ENCODE assay signal across 29 cellular contexts in genomic region chr1:56313560-56313959, GRCh38.
DNase-seq lines count a peak whose midpoint lies in the region; ATAC-seq, FAIRE-seq and TF ChIP-seq lines count a peak whose summit lies in the region.
"Had no signal": no experiment of that assay in that cellular context is flagged by ENCODE, and none has a peak within 500 bp of the region (broad histone marks: within the 10 kb centered on the region; RNA-seq: fewer than 3 reads in every experiment).

No MANE protein-coding gene starts in this region.

- no peak overlapping the region for H3K9ac ChIP-seq in HepG2 (ENCODE audit: insufficient read depth, low read depth, low read length)
- H3K9ac ChIP-seq: BLaER1; BLaER1 treated with 17β-estradiol and CSF1 and Interleukin-3, amounts not matched to agents 10 nM and 100 nM had no signal

- POLR2A ChIA-PET in HepG2 (lab: Yijun Ruan, JAX) = no interaction called here

- no peaks in the 10 kb centered on the region for H3K79me2 ChIP-seq in HepG2 (ENCODE audit: insufficient read depth, low read length)

- H3K27ac ChIP-seq in HepG2 (ENCODE audit: extremely low read length, insufficient read depth, low read length) = no peak overlapping the region
- H3K27ac ChIP-seq in right lobe of liver = no peak overlapping the region
- H3K27ac ChIP-seq: 22Rv1; A549; BLaER1; BLaER1 treated with 17β-estradiol and CSF1 and Interleukin-3, amounts not matched to agents 10 nM and 100 nM; C4-2B had no signal

- no peak for TF ChIP-seq POLR2A in HepG2 (IDR thresholded peaks at IDR 0.05; ENCODE audit: insufficient read depth in 1 of 2, low read depth in 2 of 2, low read length in 2 of 2)
- no peak for TF ChIP-seq POLR2A in right lobe of liver (IDR thresholded peaks at IDR 0.05)

- WGBS in HepG2 (ENCODE audit: low lambda C conversion rate) = 92% methylated on average over 2 of the region's 2 CpGs
- 84% methylated on average over 2 of the region's 2 CpGs for WGBS in right lobe of liver (ENCODE audit: insufficient coverage, low coverage, low lambda C conversion rate, missing lambda C conversion rate)

- H3K27me3 ChIP-seq in HepG2 (ENCODE audit: control insufficient read depth in 1 of 2, insufficient read depth in 2 of 2, low read length in 2 of 2) (0 out of 5 replicates have a peak, but pooled peaks cover 0 to 1% of the 10 kb centered on the region in 2 experiments), right lobe of liver (no peaks in the 10 kb centered on the region)
- H3K27me3 ChIP-seq: BE2C, BLaER1 had no signal

- no peak for TF ChIP-seq EP300 in HepG2 (IDR thresholded peaks at IDR 0.05; ENCODE audit: low read depth in 2 of 2, low read length in 2 of 2)
- TF ChIP-seq EP300 in HepG2 (CRISPR knock-in tag; IDR thresholded peaks at IDR 0.05; ENCODE audit: borderline replicate concordance) = no peak

- no peak for FAIRE-seq in HepG2 (lab: Jason Lieb, UNC)
- FAIRE-seq: A204.1, A549, D721Med had no signal

- DNase-seq in HepG2 (ENCODE audit: low spot score) (no peak), right lobe of liver (no peak)
- DNase-seq: 8988T; ACHN; AML-193; BE2C; C1 segment of cervical spinal cord; Caco-2; Calu3; CD4-positive, alpha-beta memory T cell; CD4-positive, alpha-beta T cell; CD4-positive, CD25-positive, alpha-beta regulatory T cell; CD8-positive, alpha-beta memory T cell; CD8-positive, alpha-beta T cell; COR-L47; DMS 273 treated with DMSO at 0.1 percent for 48 hours; DMS153; DMS53; DMS79; DMS79 treated with DMSO at 0.1 percent for 48 hours; DND-41; EL had no signal

- no peaks in the 10 kb centered on the region for H3K36me3 ChIP-seq in HepG2 (replicated peaks in 1 of 2; ENCODE audit: control insufficient read depth in 1 of 2, insufficient read depth in 2 of 2, low read length in 2 of 2)
- H3K36me3 ChIP-seq in right lobe of liver = no peaks in the 10 kb centered on the region
- H3K36me3 ChIP-seq: BE2C; BLaER1; BLaER1 treated with 17β-estradiol and CSF1 and Interleukin-3, amounts not matched to agents 10 nM and 100 nM had no signal

- H2AFZ ChIP-seq in HepG2 (ENCODE audit: low read length) = no peak overlapping the region

- H3K4me1 ChIP-seq in HepG2 (ENCODE audit: insufficient read depth, low read length) = peaks cover 19% of the 10 kb centered on the region
- H3K4me1 ChIP-seq in right lobe of liver = no peaks in the 10 kb centered on the region
- H3K4me1 ChIP-seq: A549; BE2C; BLaER1; BLaER1 treated with 17β-estradiol and CSF1 and Interleukin-3, amounts not matched to agents 10 nM and 100 nM had no signal

- no peak for TF ChIP-seq RAD21 in HepG2 (CRISPR knock-in tag; IDR thresholded peaks at IDR 0.05)

- H3K4me3 ChIP-seq in HepG2 (replicated peaks in 1 of 3; ENCODE audit: insufficient read depth in 1 of 3, low read depth in 2 of 3, low read length in 3 of 3) (no peak overlapping the region), right lobe of liver (no peak overlapping the region)
- H3K4me3 ChIP-seq: A549; BLaER1; BLaER1 treated with 17β-estradiol and CSF1 and Interleukin-3, amounts not matched to agents 10 nM and 100 nM had no signal

- H3K9me3 ChIP-seq in HepG2 (ENCODE audit: low read length) = peaks cover 7% of the 10 kb centered on the region; the same call in 1 of the 2 replicates
- H3K9me3 ChIP-seq in right lobe of liver = no peaks in the 10 kb centered on the region
- H3K9me3 ChIP-seq: A549, BE2C had no signal

- no peak overlapping the region for H3K4me2 ChIP-seq in HepG2 (ENCODE audit: low read depth, low read length)
- H3K4me2 ChIP-seq: A549; BLaER1; BLaER1 treated with 17β-estradiol and CSF1 and Interleukin-3, amounts not matched to agents 10 nM and 100 nM had no signal

- TF ChIP-seq CTCF in HepG2 (CRISPR knock-in tag; IDR thresholded peaks at IDR 0.05) = no peak
- TF ChIP-seq CTCF in right lobe of liver (IDR thresholded peaks at IDR 0.05) = no peak

- ATAC-seq in HepG2 (no peak), right lobe of liver (no peak)
- ATAC-seq: A549; CD8-positive, alpha-beta T cell had no signal

- BruUV-seq in HepG2 (replicated peaks; lab: Mats Ljungman, UMichigan) = no TSS peak

- CTCF ChIA-PET in HepG2 (lab: Yijun Ruan, JAX; ENCODE audit: low intra/inter-chr PET ratio, low total read pairs) = no interaction called here

- intact Hi-C loops in HepG2 (cut with micrococcal nuclease; ENCODE audit: unreplicated experiment) (no loop called here), right lobe of liver (cut with DNase I) (no loop called here)

- H4K20me1 ChIP-seq in HepG2 (ENCODE audit: insufficient read depth, low read length) = no peaks in the 10 kb centered on the region
- H4K20me1 ChIP-seq: BLaER1; BLaER1 treated with 17β-estradiol and CSF1 and Interleukin-3, amounts not matched to agents 10 nM and 100 nM had no signal

- in situ Hi-C loops in HepG2 (cut with HindIII; ENCODE audit: extremely low pct_ligation_motif_present, low pct_unique_long_range_greater_than_20kb) = no loop called here

TF ChIP-seq in HepG2, 621 proteins besides CTCF, POLR2A, EP300 and RAD21:
- TF ChIP-seq THRA (CRISPR knock-in tag; IDR thresholded peaks at IDR 0.05; ENCODE audit: borderline replicate concordance) = no peak
- TF ChIP-seq CHCHD3 (CRISPR knock-in tag; IDR thresholded peaks at IDR 0.05) = no peak
- TF ChIP-seq THAP11 (CRISPR knock-in tag; IDR thresholded peaks at IDR 0.05) = no peak
- no peak for TF ChIP-seq ZBTB44 (CRISPR knock-in tag; IDR thresholded peaks at IDR 0.05)
- TF ChIP-seq ZNF7 (CRISPR knock-in tag; IDR thresholded peaks at IDR 0.05) = peak; percentile 90
